Comparison of ENCODE assay signal across 21 cellular contexts in the genomic region with DNA sequence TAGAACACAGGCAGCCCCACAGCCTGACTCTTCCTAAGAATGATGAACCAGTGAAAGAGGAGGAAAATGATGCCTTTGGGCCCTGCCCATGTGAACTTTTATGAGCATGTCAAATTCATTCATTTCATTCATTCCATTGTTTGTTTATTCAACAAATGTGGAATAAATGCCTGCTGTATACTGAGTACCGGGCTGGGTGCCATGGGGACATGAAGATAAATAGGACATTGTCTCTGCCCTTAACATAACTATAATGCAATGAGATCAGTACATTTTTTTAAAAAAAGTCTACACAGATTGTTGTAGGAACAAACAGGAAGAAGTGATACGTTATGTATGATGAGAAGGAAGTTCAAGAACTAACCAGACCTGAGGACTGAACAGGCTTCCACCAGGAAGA. TPM values are rescaled to one million over a fixed set of nuclear protein-coding genes. Genes with fewer than 3 reads are reported as not detected.
DNase-seq lines count a peak whose midpoint lies in the region; TF ChIP-seq lines count a peak whose summit lies in the region.
"Had no signal": no experiment of that assay in that cellular context is flagged by ENCODE, and none has a peak within 500 bp of the region (broad histone marks: within the 10 kb centered on the region; RNA-seq: fewer than 3 reads in every experiment).

No MANE protein-coding gene starts in this region.

- H3K9ac ChIP-seq in adipocyte (ENCODE audit: low read length) = no peak overlapping the region
- H3K9ac ChIP-seq: KMS-11 had no signal

- H3K4me3 ChIP-seq in adipocyte (ENCODE audit: low read length) = no peak overlapping the region
- H3K4me3 ChIP-seq: GM12878 had no signal

- TF ChIP-seq CTCF in HFFc6 (IDR thresholded peaks at IDR 0.05) = no peak

- no peaks in the 10 kb centered on the region for H3K9me3 Mint-ChIP-seq in HFFc6

- no peaks in the 10 kb centered on the region for H3K4me1 Mint-ChIP-seq in HFFc6 (ENCODE audit: low read depth)

- H3K27ac ChIP-seq in layer of hippocampus (ENCODE audit: low read depth, low read length) (peak overlapping the region; percentile 10), substantia nigra (ENCODE audit: low read depth, low read length, poor library complexity, severe bottlenecking) (peak overlapping the region; percentile 27)
- H3K27ac ChIP-seq: HL-60, KMS-11 had no signal

- H3K27me3 ChIP-seq in adipocyte (replicated peaks; ENCODE audit: control insufficient read depth, insufficient read depth, low read length) = no peaks in the 10 kb centered on the region
- H3K27me3 ChIP-seq in layer of hippocampus (ENCODE audit: control insufficient read depth, insufficient read depth, low read length) = no peaks in the 10 kb centered on the region

- H3K36me3 ChIP-seq in adipocyte (ENCODE audit: control insufficient read depth, insufficient read depth, low read length, severe bottlenecking) = peaks cover 27% of the 10 kb centered on the region

- DNase-seq in HFFc6 (peak; percentile 28), adipocyte (ENCODE audit: low read depth) (peak; percentile 70), substantia nigra (lab: John Stamatoyannopoulos, UW) (peak in 19 of 49 donors; percentile 4 to 44 (median 25)), EL (no peak), NCI-H2107 treated with DMSO at 0.1 percent for 48 hours (lab: John Stamatoyannopoulos, UW; ENCODE audit: unreplicated experiment) (no peak), OCI-M2 (lab: John Stamatoyannopoulos, UW; ENCODE audit: unreplicated experiment) (no peak), SW 1271 (lab: John Stamatoyannopoulos, UW) (no peak)
- DNase-seq: ACHN, COR-L47, DMS 273 treated with DMSO at 0.1 percent for 48 hours, GF-D8, GOT3, NCI-H1417 treated with DMSO at 0.1 percent for 48 hours, NCI-H187 treated with DMSO at 0.1 percent for 48 hours, NCI-H345, NCI-H524 treated with DMSO at 0.1 percent for 48 hours had no signal

- H3K4me3 Mint-ChIP-seq in HFFc6 = no peak overlapping the region
- H3K4me3 Mint-ChIP-seq: CD14-positive monocyte had no signal

- H3K9me3 ChIP-seq in adipocyte (ENCODE audit: control insufficient read depth, low read length) = no peaks in the 10 kb centered on the region

- H3K27ac Mint-ChIP-seq in HFFc6 = no peak overlapping the region
- H3K27ac Mint-ChIP-seq: CD14-positive monocyte had no signal

- H3K27me3 Mint-ChIP-seq in HFFc6 (ENCODE audit: insufficient read depth) = peaks cover 2% of the 10 kb centered on the region

- no peaks in the 10 kb centered on the region; the same call in 1 of the 2 replicates for H3K36me3 Mint-ChIP-seq in HFFc6 (ENCODE audit: low read depth)

- peaks cover 4% of the 10 kb centered on the region for H3K4me1 ChIP-seq in adipocyte (ENCODE audit: control insufficient read depth, insufficient read depth, low read length)

RNA-seq across cellular contexts. Expression of gene MREG, which starts 14.7 kb away (rescaled TPM):
- total RNA-seq in HFFc6 (2021; fragmentation: NEBNext Ultra II Directional; extraction: Animal tissue kit (Norgen Biotek cat#: 25700)) = 1 to 10 TPM; 2.0 to 3.5 (median 3.2) TPM

Comparison
In these comparisons a context has a peak if more than half of its experiments do, and no peak if none do; other contexts are left out.
1. DNase-seq: peak in HFFc6 (single experiment) and adipocyte (single experiment); none in EL (single experiment), NCI-H2107 treated with DMSO at 0.1 percent for 48 hours (single experiment), OCI-M2 (single experiment) and SW 1271 (0 of 2).